In the genomic region with DNA sequence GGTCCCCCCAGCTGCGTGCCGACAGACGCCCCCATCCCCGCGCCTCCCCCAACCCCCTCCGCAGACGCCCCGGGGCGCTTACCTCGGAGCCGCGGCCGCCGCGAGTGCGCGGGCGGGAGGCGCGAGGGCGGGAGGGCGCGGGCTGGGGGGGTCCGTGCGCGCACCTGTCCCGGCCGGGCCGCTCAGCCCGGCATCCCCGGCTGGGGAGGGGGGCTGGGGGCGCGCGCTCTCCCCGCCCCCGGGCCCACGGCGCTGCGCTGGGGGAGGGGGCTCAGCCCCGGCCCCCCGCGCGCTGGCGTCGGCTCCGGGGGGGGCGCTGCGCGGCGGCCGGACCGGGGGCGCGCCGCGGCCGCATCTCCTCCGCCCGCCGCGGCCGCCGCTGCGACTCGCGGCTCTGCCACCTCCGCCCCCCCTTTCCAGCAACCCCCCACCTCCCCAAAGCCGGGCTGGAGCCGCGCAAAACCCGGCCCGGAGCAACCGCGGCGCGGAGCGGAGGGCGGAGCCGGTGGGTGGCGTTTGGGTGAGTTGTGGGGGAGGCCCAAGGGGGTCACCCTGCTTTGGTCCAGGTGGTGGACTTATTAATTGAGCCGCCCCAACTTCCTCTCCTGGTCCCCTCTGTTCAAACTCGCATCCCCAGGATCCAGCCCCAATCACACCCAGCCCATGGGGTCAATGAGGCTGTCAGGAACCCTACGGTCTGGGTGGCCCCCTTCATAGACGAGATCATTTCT, we compare ENCODE assay signal across 8 cellular contexts. TPM values are rescaled to one million over a fixed set of nuclear protein-coding genes. Genes with fewer than 3 reads are reported as not detected.
DNase-seq lines count a peak whose midpoint lies in the region; ATAC-seq and TF ChIP-seq lines count a peak whose summit lies in the region.

No MANE protein-coding gene starts in this region.

- H3K4me2 ChIP-seq in osteoblast (ENCODE audit: insufficient read depth, low read length): no peak overlapping the region

- no peaks in the 10 kb centered on the region for H4K20me1 ChIP-seq in osteoblast (ENCODE audit: insufficient read depth, low read length)

- TF ChIP-seq CTCF in osteoblast (IDR thresholded peaks at IDR 0.05; ENCODE audit: extremely low read depth, low read depth, low read length) (no peak), omental fat pad (IDR thresholded peaks at IDR 0.05) (no peak)

- peaks cover 9% of the 10 kb centered on the region; the same call in 1 of the 2 replicates for H3K4me1 ChIP-seq in ES-I3 (ENCODE audit: insufficient read depth, low read length)
- no peaks in the 10 kb centered on the region for H3K4me1 ChIP-seq in osteoblast (ENCODE audit: insufficient read depth, low read length)

- H3K9ac ChIP-seq in ES-I3 (ENCODE audit: low read depth, low read length): peak overlapping the region; percentile 73; the same call in 1 of the 2 replicates

- no peaks in the 10 kb centered on the region for H3K36me3 ChIP-seq in ES-I3 (ENCODE audit: insufficient read depth, low read length)
- H3K36me3 ChIP-seq in osteoblast (ENCODE audit: insufficient read depth, low read length): no peaks in the 10 kb centered on the region

- peaks cover 56% of the 10 kb centered on the region for H3K27me3 ChIP-seq in osteoblast (ENCODE audit: insufficient read depth, low read length)

- H3K9me3 ChIP-seq in ES-I3 (ENCODE audit: control insufficient read depth, insufficient read depth, low read length) (no peaks in the 10 kb centered on the region), osteoblast (ENCODE audit: low read depth, low read length) (no peaks in the 10 kb centered on the region)

- H3K27ac ChIP-seq in osteoblast (ENCODE audit: low read depth, low read length): no peak overlapping the region

- H3K79me2 ChIP-seq in osteoblast (ENCODE audit: insufficient read depth, low read length): no peaks in the 10 kb centered on the region

- H3K4me3 ChIP-seq in osteoblast (ENCODE audit: insufficient read depth, low read length): no peak overlapping the region

- H2AFZ ChIP-seq in osteoblast (ENCODE audit: low read length): no peak overlapping the region

- no peak for ATAC-seq in omental fat pad (ENCODE audit: low FRiP score)

- peak; percentile 30 for DNase-seq in M059J (ENCODE audit: low read depth)
- peak; percentile 62 for DNase-seq in cerebellar cortex (ENCODE audit: low spot score)
- peak; percentile 94 for DNase-seq in osteoblast (ENCODE audit: insufficient read length, low spot score, missing footprints)
- no peak for DNase-seq in SKM-1 treated with dmso at 0.1 percent for 144 hours (lab: John Stamatoyannopoulos, UW; ENCODE audit: unreplicated experiment)
- no peak for DNase-seq in omental fat pad (ENCODE audit: low spot score)
- DNase-seq in activated CD8-positive, alpha-beta memory T cell treated with anti-CD3 and anti-CD28 coated beads for 24 hours: no peak
- no peak for DNase-seq in stimulated activated naive CD4-positive, alpha-beta T cell (lab: John Stamatoyannopoulos, UW)

RNA-seq across cellular contexts. Expression of gene SEMA6B, which starts 22.1 kb away (rescaled TPM):
- total RNA-seq in M059J (2014; rRNA removed; shearing (Covaris generic)): 0.89 and 1.6 TPM in 2 replicates
- total RNA-seq in osteoblast (0.29 and 0.36 TPM in 2 replicates), omental fat pad (10 to 100 TPM in 3 of 4 donors, 1 to 10 TPM in 1; 4.4 to 39.3 (median 10.9) TPM)

RNA-seq across cellular contexts. Expression of gene LRG1, which starts 41.7 kb away (rescaled TPM):
- total RNA-seq in M059J (2014; rRNA removed; shearing (Covaris generic)): 0.64 TPM in 1 of 2 replicates, not detected in the other
- total RNA-seq in osteoblast: not detected in 2 replicates
- total RNA-seq in omental fat pad: 10 to 100 TPM in 1 of 4 donors, 1 to 10 TPM in 3; 1.4 to 22.6 (median 5.4) TPM

RNA-seq across cellular contexts. Expression of gene PLIN5, which starts 46.5 kb away (rescaled TPM):
- total RNA-seq in M059J (2014; rRNA removed; shearing (Covaris generic)): not detected in 2 replicates
- total RNA-seq in osteoblast: 0.36 TPM in 1 of 2 replicates, not detected in the other
- 10 to 100 TPM; 28.6 to 48.1 (median 44.0) TPM for total RNA-seq in omental fat pad

RNA-seq across cellular contexts. Expression of gene TNFAIP8L1, which starts 57.8 kb away (rescaled TPM):
- 2.7 and 3.3 TPM in 2 replicates for total RNA-seq in M059J (2014; rRNA removed; shearing (Covaris generic))
- total RNA-seq in osteoblast: 1.8 TPM in 2 replicates
- total RNA-seq in omental fat pad: 1 to 10 TPM; 1.8 to 6.3 (median 3.1) TPM

Comparison
In these comparisons a context has a peak if more than half of its experiments do, and no peak if none do; other contexts are left out.
1. DNase-seq: peak in M059J (single experiment), cerebellar cortex (single experiment) and osteoblast (single experiment); none in SKM-1 treated with dmso at 0.1 percent for 144 hours (single experiment), omental fat pad (single experiment), activated CD8-positive, alpha-beta memory T cell treated with anti-CD3 and anti-CD28 coated beads for 24 hours (single experiment) and stimulated activated naive CD4-positive, alpha-beta T cell (0 of 6).
2. RNA of gene PLIN5, which starts 46.5 kb away (total RNA-seq): 28.6 to 48.1 TPM in omental fat pad; 0.36 TPM in osteoblast and not detected in M059J; every median in the first group is over 10 times any median in the second.